2 cellular contexts compared by ENCODE assay signal in genomic region chr19:13881692-13882418, GRCh38.
TF ChIP-seq lines count a peak whose summit lies in the region.

No MANE protein-coding gene starts in this region.

TF ChIP-seq in HCT116, 20 proteins besides CTCF, POLR2A, EP300 and RAD21:
- TF ChIP-seq CBX3 (IDR thresholded peaks at IDR 0.05; ENCODE audit: low read depth), result no peak

TF ChIP-seq in endothelial cell of umbilical vein, 7 proteins besides CTCF, POLR2A, EP300 and RAD21:
- TF ChIP-seq GATA2 (IDR thresholded peaks at IDR 0.05; ENCODE audit: insufficient read depth, insufficient read length, low read depth, low read length) (no peak), MYC (IDR thresholded peaks at IDR 0.05; ENCODE audit: low read depth, low read length) (no peak), EZH2 (IDR thresholded peaks at IDR 0.05; ENCODE audit: borderline replicate concordance, low read depth, low read length, severe bottlenecking) (no peak), FOS (IDR thresholded peaks at IDR 0.05; ENCODE audit: borderline replicate concordance, insufficient read depth, low read length) (no peak), JUN (IDR thresholded peaks at IDR 0.05; ENCODE audit: borderline replicate concordance, insufficient read depth, insufficient read length, low read depth) (no peak), POLR2AphosphoS5 (IDR thresholded peaks at IDR 0.05; ENCODE audit: insufficient read depth, low read depth, low read length) (no peak), MAX (IDR thresholded peaks at IDR 0.05; ENCODE audit: insufficient read depth, insufficient read length) (no peak)
